ENCODE assay signal across 16 cellular contexts in genomic region chr20:2236266-2236665, GRCh38. TPM values are rescaled to one million over a fixed set of nuclear protein-coding genes. Genes with fewer than 3 reads are reported as not detected.
A peak's percentile ranks its signal among the peaks of the same experiment; 100 is the strongest.
DNase-seq lines count a peak whose midpoint lies in the region; ATAC-seq and TF ChIP-seq lines count a peak whose summit lies in the region.
"Had no signal": no experiment of that assay in that cellular context is flagged by ENCODE, and none has a peak within 500 bp of the region (broad histone marks: within the 10 kb centered on the region; RNA-seq: fewer than 3 reads in every experiment).

No MANE protein-coding gene starts in this region.

- H3K4me3 Mint-ChIP-seq in activated T-cell treated with anti-CD3 and anti-CD28 coated beads, Interleukin-2, amount 50 U/mL, for 24 hours: no peak overlapping the region
- H3K4me3 Mint-ChIP-seq: activated CD4-positive, alpha-beta T cell treated with anti-CD3 and anti-CD28 coated beads for 36 hours had no signal

- H3K9ac ChIP-seq in skeletal muscle tissue (ENCODE audit: low read depth in 1 of 3, low read length in 3 of 3): no peak overlapping the region

- no peaks in the 10 kb centered on the region for H3K79me2 ChIP-seq in hepatocyte

- no peak for TF ChIP-seq CTCF in hepatocyte (IDR thresholded peaks at IDR 0.05; ENCODE audit: poor library complexity)

- no peak overlapping the region for H3K4me3 ChIP-seq in hepatocyte
- no peak overlapping the region for H3K4me3 ChIP-seq in skeletal muscle tissue (ENCODE audit: low read length in 3 of 3)
- H3K4me3 ChIP-seq: heart right ventricle, left lung, upper lobe of left lung had no signal

- H4K20me1 ChIP-seq in hepatocyte (ENCODE audit: insufficient read depth, poor library complexity, severe bottlenecking): no peaks in the 10 kb centered on the region

- H3K4me1 Mint-ChIP-seq in activated T-cell treated with anti-CD3 and anti-CD28 coated beads, Interleukin-2, amount 50 U/mL, for 24 hours (ENCODE audit: low read depth): no peaks in the 10 kb centered on the region
- H3K4me1 Mint-ChIP-seq: activated CD4-positive, alpha-beta T cell treated with anti-CD3 and anti-CD28 coated beads for 36 hours had no signal

- ATAC-seq in HG03521 (IDR thresholded peaks at IDR 0.05; ENCODE audit: unreplicated experiment): no peak
- ATAC-seq: activated CD4-positive, alpha-beta T cell treated with anti-CD3 and anti-CD28 coated beads for 36 hours had no signal

- H3K27me3 ChIP-seq in hepatocyte: no peaks in the 10 kb centered on the region
- no peaks in the 10 kb centered on the region for H3K27me3 ChIP-seq in skeletal muscle tissue (ENCODE audit: control insufficient read depth in 3 of 3, insufficient read depth in 3 of 3, low read length in 3 of 3)
- H3K27me3 ChIP-seq: upper lobe of left lung had no signal

- CTCF ChIA-PET in HEK293T (lab: Yijun Ruan, JAX): no interaction called here

- H3K27ac ChIP-seq in hepatocyte (peak overlapping the region; percentile 22), skeletal muscle tissue (ENCODE audit: low read depth, low read length) (peak overlapping the region; percentile 50)
- H3K27ac ChIP-seq: left lung, upper lobe of left lung had no signal

- 67% methylated on average over 13 of the region's 13 CpGs for WGBS in hepatocyte (ENCODE audit: low lambda C conversion rate, missing lambda C conversion rate)

- no peak overlapping the region for H3K4me2 ChIP-seq in hepatocyte

- no peak overlapping the region for H3K27ac Mint-ChIP-seq in activated T-cell treated with anti-CD3 and anti-CD28 coated beads, Interleukin-2, amount 50 U/mL, for 24 hours
- H3K27ac Mint-ChIP-seq: activated CD4-positive, alpha-beta T cell treated with anti-CD3 and anti-CD28 coated beads for 36 hours had no signal

- H3K36me3 ChIP-seq in hepatocyte (replicated peaks; ENCODE audit: insufficient read depth, low read depth) (no peaks in the 10 kb centered on the region), skeletal muscle tissue (ENCODE audit: control insufficient read depth in 3 of 3, insufficient read depth in 3 of 3, low read length in 3 of 3) (no peaks in the 10 kb centered on the region)
- H3K36me3 ChIP-seq: heart right ventricle, left lung, upper lobe of left lung had no signal

- peak; percentile 19 for DNase-seq in DMS153 (lab: John Stamatoyannopoulos, UW)
- no peak for DNase-seq in DMS153 treated with DMSO at 0.1 percent for 48 hours (lab: John Stamatoyannopoulos, UW; ENCODE audit: unreplicated experiment)
- DNase-seq in astrocyte of the hippocampus (ENCODE audit: low read depth, low spot score): peak; percentile 16
- no peak for DNase-seq in hepatocyte (ENCODE audit: low spot score)
- no peak for DNase-seq in activated T-cell treated with anti-CD3 and anti-CD28 coated beads, Interleukin-2, amount 50 U/mL, for 24 hours
- no peak for DNase-seq in HEK293T (ENCODE audit: extremely low spot score)
- DNase-seq: 8988T; activated CD4-positive, alpha-beta T cell treated with anti-CD3 and anti-CD28 coated beads for 36 hours; Caco-2; effector CD8-positive, alpha-beta T cell; heart right ventricle; left lung; stimulated activated CD8-positive, alpha-beta memory T cell treated with anti-CD3 and anti-CD28 coated beads, Interleukin-4, amount 100 ng/mL, for 48 hours had no signal

- POLR2A ChIA-PET in HEK293T (lab: Yijun Ruan, JAX): no interaction called here

- H3K36me3 Mint-ChIP-seq in activated T-cell treated with anti-CD3 and anti-CD28 coated beads, Interleukin-2, amount 50 U/mL, for 24 hours (ENCODE audit: low read depth): no peaks in the 10 kb centered on the region

- H3K27me3 Mint-ChIP-seq in activated T-cell treated with anti-CD3 and anti-CD28 coated beads, Interleukin-2, amount 50 U/mL, for 24 hours: no peaks in the 10 kb centered on the region

- no peaks in the 10 kb centered on the region for H3K9me2 ChIP-seq in hepatocyte (replicated peaks; ENCODE audit: insufficient read depth)

- H2AFZ ChIP-seq in hepatocyte: no peak overlapping the region

- H3K9me3 ChIP-seq in hepatocyte (ENCODE audit: low read depth) (no peaks in the 10 kb centered on the region), skeletal muscle tissue (ENCODE audit: control insufficient read depth in 3 of 3, low read length in 3 of 3) (no peaks in the 10 kb centered on the region)
- H3K9me3 ChIP-seq: Caco-2, heart right ventricle, left lung, upper lobe of left lung had no signal

- H3K9me3 Mint-ChIP-seq in activated T-cell treated with anti-CD3 and anti-CD28 coated beads, Interleukin-2, amount 50 U/mL, for 24 hours: no peaks in the 10 kb centered on the region

- no peaks in the 10 kb centered on the region for H3K4me1 ChIP-seq in hepatocyte (ENCODE audit: insufficient read depth)
- H3K4me1 ChIP-seq in skeletal muscle tissue (ENCODE audit: control insufficient read depth in 3 of 3, insufficient read depth in 3 of 3, low read length in 3 of 3): peaks cover 8 to 14% (median 11%) of the 10 kb centered on the region in 3 donors
- H3K4me1 ChIP-seq: Caco-2, left lung, upper lobe of left lung had no signal

TF ChIP-seq in HEK293T, 16 proteins besides CTCF, POLR2A, EP300 and RAD21:
- TF ChIP-seq ELF4 (IDR thresholded peaks at IDR 0.05) (no peak), BHLHE40 (IDR thresholded peaks at IDR 0.05; ENCODE audit: borderline replicate concordance) (no peak), CTBP1 (IDR thresholded peaks at IDR 0.05; ENCODE audit: borderline replicate concordance) (no peak), PKNOX1 (IDR thresholded peaks at IDR 0.05) (no peak), HDGF (IDR thresholded peaks at IDR 0.05; ENCODE audit: borderline replicate concordance) (no peak), ZNF384 (IDR thresholded peaks at IDR 0.05) (no peak), FOXM1 (IDR thresholded peaks at IDR 0.05; ENCODE audit: borderline replicate concordance) (no peak), NFRKB (IDR thresholded peaks at IDR 0.05) (no peak), FOXA1 (IDR thresholded peaks at IDR 0.05) (no peak), LEF1 (IDR thresholded peaks at IDR 0.05; ENCODE audit: borderline replicate concordance) (no peak), ARNT (IDR thresholded peaks at IDR 0.05) (no peak), L3MBTL2 (conservative IDR thresholded peaks at IDR 0.05) (no peak), TARDBP (IDR thresholded peaks at IDR 0.05) (no peak), SUZ12 (IDR thresholded peaks at IDR 0.05) (no peak)

RNA-seq across cellular contexts. Expression of gene TGM3, which starts 59.5 kb away (rescaled TPM):
- total RNA-seq in hepatocyte (0.23 TPM in 1 of 2 replicates, not detected in the other), skeletal muscle tissue (under 0.01 TPM)
- polyA plus RNA-seq in hepatocyte: 0.15 TPM in 1 of 2 replicates, not detected in the other
- total RNA-seq: activated CD4-positive, alpha-beta T cell treated with anti-CD3 and anti-CD28 coated beads for 36 hours; heart right ventricle had no signal

Comparison
In these comparisons a context has a peak if more than half of its experiments do, and no peak if none do; other contexts are left out.
1. DNase-seq: peak in DMS153 (single experiment) and astrocyte of the hippocampus (single experiment); none in DMS153 treated with DMSO at 0.1 percent for 48 hours (single experiment), hepatocyte (single experiment), activated T-cell treated with anti-CD3 and anti-CD28 coated beads, Interleukin-2, amount 50 U/mL, for 24 hours (single experiment) and HEK293T (single experiment).